1 cellular context compared by ENCODE assay signal in genomic region chr2:202911513-202912341, GRCh38.
TF ChIP-seq lines count a peak whose summit lies in the region.

TSS of gene CARF (plus strand) at chr2:202912275. CDS start at chr2:202941903, 29,628 bp downstream.
TSS of gene WDR12 (minus strand) at chr2:202911673. CDS start at chr2:202911476, 197 bp downstream.

TF ChIP-seq in HepG2, 621 proteins besides CTCF, POLR2A, EP300 and RAD21 (continued from another document and continues in another):
- TF ChIP-seq BCLAF1 (IDR thresholded peaks at IDR 0.05) (no peak), CC2D1A (CRISPR knock-in tag; IDR thresholded peaks at IDR 0.05) (no peak), CREB3 (CRISPR knock-in tag; IDR thresholded peaks at IDR 0.05) (no peak), ZNF782 (CRISPR knock-in tag; IDR thresholded peaks at IDR 0.05; ENCODE audit: borderline replicate concordance) (no peak; the same call in 1 of the 2 replicates), ZSCAN29 (CRISPR knock-in tag; conservative IDR thresholded peaks at IDR 0.05) (no peak), SNAPC5 (CRISPR knock-in tag; IDR thresholded peaks at IDR 0.05; ENCODE audit: borderline replicate concordance) (no peak), MED8 (CRISPR knock-in tag; IDR thresholded peaks at IDR 0.05; ENCODE audit: insufficient replicate concordance) (no peak), KLF15 (CRISPR knock-in tag; IDR thresholded peaks at IDR 0.05; ENCODE audit: borderline replicate concordance) (no peak), SMC3 (IDR thresholded peaks at IDR 0.05; ENCODE audit: low read length) (no peak), ZFP62 (CRISPR knock-in tag; IDR thresholded peaks at IDR 0.05) (no peak), UBTF (CRISPR knock-in tag; IDR thresholded peaks at IDR 0.05) (0 out of 2 replicates have a peak, but pooled peaks have one; percentile 12), CSRNP2 (CRISPR knock-in tag; conservative IDR thresholded peaks at IDR 0.05; ENCODE audit: low read depth) (no peak), ZNF773 (CRISPR knock-in tag; IDR thresholded peaks at IDR 0.05; ENCODE audit: borderline replicate concordance) (no peak), SMYD3 (CRISPR knock-in tag; IDR thresholded peaks at IDR 0.05) (0 out of 2 replicates have a peak, but pooled peaks have one; percentile 59), MTERF4 (CRISPR knock-in tag; IDR thresholded peaks at IDR 0.05) (no peak), CBX5 (CRISPR knock-in tag; IDR thresholded peaks at IDR 0.05; ENCODE audit: borderline replicate concordance) (no peak; the same call in 1 of the 2 replicates), SP5 (CRISPR knock-in tag; IDR thresholded peaks at IDR 0.05; ENCODE audit: borderline replicate concordance, low read depth) (no peak; the same call in 1 of the 2 replicates), SALL1 (CRISPR knock-in tag; IDR thresholded peaks at IDR 0.05) (peak; percentile 83), ZNF503 (CRISPR knock-in tag; IDR thresholded peaks at IDR 0.05) (peak; percentile 54; the same call in 1 of the 2 replicates), TAF1 (CRISPR knock-in tag; IDR thresholded peaks at IDR 0.05) (peak; percentile 83), RBFOX2 (IDR thresholded peaks at IDR 0.05; ENCODE audit: low read depth, low read length) (peak; percentile 35; the same call in 1 of the 2 replicates), YEATS4 (CRISPR knock-in tag; IDR thresholded peaks at IDR 0.05; ENCODE audit: borderline replicate concordance) (peak; percentile 96; the same call in 1 of the 2 replicates), MTF1 (CRISPR knock-in tag; IDR thresholded peaks at IDR 0.05) (no peak), TP53 (CRISPR knock-in tag; conservative IDR thresholded peaks at IDR 0.05) (no peak), SCMH1 (CRISPR knock-in tag; IDR thresholded peaks at IDR 0.05; ENCODE audit: borderline replicate concordance) (no peak), EED (CRISPR knock-in tag; IDR thresholded peaks at IDR 0.05) (0 out of 2 replicates have a peak, but pooled peaks have one; percentile 64), RARG (CRISPR knock-in tag; IDR thresholded peaks at IDR 0.05; ENCODE audit: low read depth) (no peak), ZNF329 (CRISPR knock-in tag; IDR thresholded peaks at IDR 0.05; ENCODE audit: low read depth) (no peak), ARID5B (CRISPR knock-in tag; IDR thresholded peaks at IDR 0.05) (peak; percentile 14; the same call in 1 of the 2 replicates), NR2F2 (IDR thresholded peaks at IDR 0.05; ENCODE audit: borderline replicate concordance, low read depth) (no peak; the same call in 1 of the 2 replicates), ZNF552 (CRISPR knock-in tag; IDR thresholded peaks at IDR 0.05; ENCODE audit: borderline replicate concordance) (no peak), GTF3A (CRISPR knock-in tag; conservative IDR thresholded peaks at IDR 0.05) (no peak), ZNF33B (CRISPR knock-in tag; IDR thresholded peaks at IDR 0.05) (no peak), FIP1L1 (IDR thresholded peaks at IDR 0.05; ENCODE audit: borderline replicate concordance, insufficient read depth, low read depth, low read length) (no peak), ZNF703 (CRISPR knock-in tag; IDR thresholded peaks at IDR 0.05; ENCODE audit: borderline replicate concordance) (no peak), ZNF549 (CRISPR knock-in tag; IDR thresholded peaks at IDR 0.05) (no peak), TARDBP (CRISPR knock-in tag; IDR thresholded peaks at IDR 0.05) (peak; percentile 82; the same call in 1 of the 2 replicates), FOXO4 (CRISPR knock-in tag; conservative IDR thresholded peaks at IDR 0.05) (no peak), TBX2 (CRISPR knock-in tag; IDR thresholded peaks at IDR 0.05; ENCODE audit: borderline replicate concordance) (no peak; the same call in 1 of the 2 replicates), TBL1XR1 (IDR thresholded peaks at IDR 0.05; ENCODE audit: borderline replicate concordance, low read length, partially characterized antibody) (peak; percentile 21), CENPBD1 (CRISPR knock-in tag; IDR thresholded peaks at IDR 0.05; ENCODE audit: borderline replicate concordance, low read depth) (no peak), ZNF800 (CRISPR knock-in tag; IDR thresholded peaks at IDR 0.05) (0 out of 2 replicates have a peak, but pooled peaks have one; percentile 39), ZZZ3 (CRISPR knock-in tag; IDR thresholded peaks at IDR 0.05; ENCODE audit: borderline replicate concordance) (no peak), SRF (IDR thresholded peaks at IDR 0.05; ENCODE audit: low read depth, low read length) (peak; percentile 96)
